In genomic region chr12:92133795-92134637, GRCh38 we compare ENCODE assay signal across 8 cellular contexts. TPM values are rescaled to one million over a fixed set of nuclear protein-coding genes. Genes with fewer than 3 reads are reported as not detected.
DNase-seq lines count a peak whose midpoint lies in the region; ATAC-seq and TF ChIP-seq lines count a peak whose summit lies in the region.

No MANE protein-coding gene starts in this region.

- peaks cover 84 to 93% (median 92%) of the 10 kb centered on the region in 3 donors for H3K4me1 Mint-ChIP-seq in CD8-positive, alpha-beta memory T cell

- no peak for TF ChIP-seq CTCF in upper lobe of left lung (IDR thresholded peaks at IDR 0.05)

- H3K36me3 Mint-ChIP-seq in CD8-positive, alpha-beta memory T cell = peaks cover 20 to 82% (median 22%) of the 10 kb centered on the region in 3 donors

- peak overlapping the region; percentile 73 to 98 (median 90) for H3K27ac Mint-ChIP-seq in CD8-positive, alpha-beta memory T cell

- no peak overlapping the region for H3K4ac ChIP-seq in trophoblast cell (ENCODE audit: low read depth, low read length)

- no peaks in the 10 kb centered on the region for H3K36me3 ChIP-seq in CD8-positive, alpha-beta memory T cell (ENCODE audit: insufficient read depth, low read length)
- H3K36me3 ChIP-seq in upper lobe of left lung = no peaks in the 10 kb centered on the region
- H3K36me3 ChIP-seq in trophoblast cell (ENCODE audit: control insufficient read depth in 1 of 2, insufficient read depth in 2 of 2, low read length in 2 of 2) = no peaks in the 10 kb centered on the region

- in situ Hi-C loops in SK-MEL-5 (cut with HindIII; ENCODE audit: low pct_unique_long_range_greater_than_20kb, low sequenced_read_pairs) = no loop called here

- peaks cover 77% of the 10 kb centered on the region for H3K4me1 ChIP-seq in CD8-positive, alpha-beta memory T cell (ENCODE audit: insufficient read depth, low read length)
- H3K4me1 ChIP-seq in upper lobe of left lung = peaks cover 63 to 74% (median 67%) of the 10 kb centered on the region in 4 donors
- peaks cover 0 to 1% of the 10 kb centered on the region in 2 experiments for H3K4me1 ChIP-seq in trophoblast cell (ENCODE audit: control insufficient read depth in 1 of 2, insufficient read depth in 2 of 2, low read length in 2 of 2)

- H3K14ac ChIP-seq in trophoblast cell (ENCODE audit: low read length) = no peak overlapping the region

- H3K27me3 ChIP-seq in CD8-positive, alpha-beta memory T cell (ENCODE audit: insufficient read depth, low read length, poor library complexity, severe bottlenecking) = no peaks in the 10 kb centered on the region
- H3K27me3 ChIP-seq in upper lobe of left lung (no peaks in the 10 kb centered on the region), trophoblast cell (ENCODE audit: insufficient read depth, low read length) (no peaks in the 10 kb centered on the region)

- intact Hi-C loops in left ventricle myocardium superior (cut with micrococcal nuclease) = loop anchor here (10.0 kb wide), 1 partner anchor 149 kb away; no protein-coding TSS in a partner anchor

- H3K27ac ChIP-seq in CD8-positive, alpha-beta memory T cell (ENCODE audit: low read depth, low read length) = peak overlapping the region; percentile 0
- H3K27ac ChIP-seq in upper lobe of left lung (peak overlapping the region; percentile 60 to 100 (median 99)), trophoblast cell (ENCODE audit: low read depth, low read length) (no peak overlapping the region)

- H2AFZ ChIP-seq in trophoblast cell (ENCODE audit: insufficient read depth, low read length, poor library complexity) = no peak overlapping the region

- H3K27me3 Mint-ChIP-seq in CD8-positive, alpha-beta memory T cell = no peaks in the 10 kb centered on the region

- H2BK5ac ChIP-seq in trophoblast cell (ENCODE audit: low read depth, low read length, poor library complexity) = no peak overlapping the region

- no peak overlapping the region for H3K23ac ChIP-seq in trophoblast cell (ENCODE audit: low read length)

- H2BK120ac ChIP-seq in trophoblast cell (ENCODE audit: insufficient read depth, low read length, poor library complexity) = no peak overlapping the region

- peak; percentile 23 for ATAC-seq in GM21717 (IDR thresholded peaks at IDR 0.05; ENCODE audit: unreplicated experiment)
- peak; percentile 31 for ATAC-seq in left ventricle myocardium superior
- ATAC-seq in upper lobe of left lung (ENCODE audit: low FRiP score in 2 of 2) = peak in 1 of 2 donors; percentile 42

- CTCF ChIA-PET in CD8-positive, alpha-beta memory T cell (lab: Charles Lee) = interaction anchor here (1.0 to 2.1 kb wide), 6 partner anchors 11 to 436 kb away, joined by 3 to 13 read pairs (median 6); partner anchors contain the start of gene BTG1

- H2AK5ac ChIP-seq in trophoblast cell (ENCODE audit: low read length) = no peak overlapping the region

- H3K9ac ChIP-seq in trophoblast cell (ENCODE audit: low read length) = no peak overlapping the region

- H4K12ac ChIP-seq in trophoblast cell (ENCODE audit: low read depth, low read length) = no peak overlapping the region

- H3K4me3 Mint-ChIP-seq in CD8-positive, alpha-beta memory T cell = peak overlapping the region; percentile 79 to 100 (median 99)

- peak overlapping the region; percentile 26 for H3K4me3 ChIP-seq in CD8-positive, alpha-beta memory T cell (ENCODE audit: low read length)
- H3K4me3 ChIP-seq in upper lobe of left lung (peak overlapping the region in 1 of 4 donors; percentile 4), trophoblast cell (ENCODE audit: low read depth, low read length) (no peak overlapping the region)

- no peaks in the 10 kb centered on the region for H3K79me1 ChIP-seq in trophoblast cell (ENCODE audit: low read length)

- no peak for TF ChIP-seq POLR2A in upper lobe of left lung (IDR thresholded peaks at IDR 0.05)

- H3K18ac ChIP-seq in trophoblast cell (ENCODE audit: low read length) = no peak overlapping the region

- no peak overlapping the region for H2BK12ac ChIP-seq in trophoblast cell (ENCODE audit: low read length)

- no peaks in the 10 kb centered on the region for H3K9me3 ChIP-seq in CD8-positive, alpha-beta memory T cell (ENCODE audit: low read length)
- H3K9me3 ChIP-seq in upper lobe of left lung (no peaks in the 10 kb centered on the region), trophoblast cell (ENCODE audit: insufficient read depth, low read depth, low read length) (no peaks in the 10 kb centered on the region)

- 21 to 24% methylated on average over 3 of the region's 3 CpGs for WGBS in upper lobe of left lung, 2 donors
- WGBS in trophoblast cell (ENCODE audit: extremely low coverage, insufficient coverage, insufficient read length) = no CpG with 5 or more reads among the region's 3 CpGs

- POLR2A ChIA-PET in CD8-positive, alpha-beta memory T cell (lab: Charles Lee) = interaction anchor here (0.7 to 5.3 kb wide), 5 partner anchors 8 to 187 kb away, joined by 3 to 35 read pairs (median 3); partner anchors contain the start of gene BTG1

- no peak for DNase-seq in CD8-positive, alpha-beta memory T cell
- DNase-seq in SK-MEL-5 (ENCODE audit: low read depth, low spot score) = peak; percentile 32
- DNase-seq in left ventricle myocardium superior = no peak
- DNase-seq in upper lobe of left lung = no peak
- DNase-seq in trophoblast cell = no peak
- no peak for DNase-seq in NCI-H128 (lab: John Stamatoyannopoulos, UW; ENCODE audit: unreplicated experiment)
- DNase-seq in NCI-H2227 (lab: John Stamatoyannopoulos, UW; ENCODE audit: unreplicated experiment) = no peak

- H3K4me2 ChIP-seq in trophoblast cell (ENCODE audit: low read length) = no peak overlapping the region

- H3K79me2 ChIP-seq in trophoblast cell (ENCODE audit: control insufficient read depth, insufficient read depth, low read length, poor library complexity) = no peaks in the 10 kb centered on the region

- no peak overlapping the region for H4K8ac ChIP-seq in trophoblast cell (ENCODE audit: low read depth, low read length)

- H3K9me3 Mint-ChIP-seq in CD8-positive, alpha-beta memory T cell = peaks cover 0 to 3% (median 0%) of the 10 kb centered on the region in 5 donors

- no peak overlapping the region for H4K91ac ChIP-seq in trophoblast cell (ENCODE audit: low read depth, low read length)

- TF ChIP-seq EP300 in upper lobe of left lung (IDR thresholded peaks at IDR 0.05) = no peak

RNA-seq across cellular contexts. Expression of gene BTG1, which starts 11.6 kb away (rescaled TPM):
- 100 to 1,000 TPM in 1 of 2 experiments, 10 to 100 TPM in 1; 98.3 to 103 TPM for total RNA-seq in CD8-positive, alpha-beta memory T cell
- polyA plus RNA-seq in CD8-positive, alpha-beta memory T cell = 748 TPM
- 12.5 and 18.5 TPM in 2 replicates for total RNA-seq in SK-MEL-5 (2014; rRNA removed; shearing (Covaris generic))
- 37.8 and 41.0 TPM in 2 replicates for polyA plus RNA-seq in SK-MEL-5 (2015; cell fraction: cytosol; rRNA removed)
- 17.1 and 31.5 TPM in 2 replicates for polyA plus RNA-seq in SK-MEL-5 (2015; cell fraction: nucleus; rRNA removed)
- total RNA-seq in left ventricle myocardium superior (74.6 TPM), upper lobe of left lung (100 to 1,000 TPM in 3 of 6 donors, 10 to 100 TPM in 3; 31.4 to 177 (median 87.0) TPM)
- 145 and 154 TPM in 2 replicates for polyA plus RNA-seq in trophoblast cell (2013)
